ENCODE assay signal across 2 cellular contexts in genomic region chr1:100552922-100553321, GRCh38.
TF ChIP-seq lines count a peak whose summit lies in the region.

No MANE protein-coding gene starts in this region.

TF ChIP-seq in HepG2, 621 proteins besides CTCF, POLR2A, EP300 and RAD21:
- TF ChIP-seq ZNF83 (CRISPR knock-in tag; IDR thresholded peaks at IDR 0.05; ENCODE audit: borderline replicate concordance) (no peak), ATF7 (IDR thresholded peaks at IDR 0.05) (peak; percentile 97), ATF7 (CRISPR knock-in tag; IDR thresholded peaks at IDR 0.05) (no peak), SKI (IDR thresholded peaks at IDR 0.05; ENCODE audit: partially characterized antibody) (no peak), CREB1 (IDR thresholded peaks at IDR 0.05) (0 out of 2 replicates have a peak, but pooled peaks have one; percentile 23), CREB1 (CRISPR knock-in tag; IDR thresholded peaks at IDR 0.05) (no peak)

TF ChIP-seq in K562, 482 proteins besides CTCF, POLR2A, EP300 and RAD21:
- TF ChIP-seq ATF7 (IDR thresholded peaks at IDR 0.05) (peak; percentile 27; the same call in 1 of the 2 replicates), GTF2A2 (tag; IDR thresholded peaks at IDR 0.05) (no peak)
